16 cellular contexts compared by ENCODE assay signal in genomic region chrX:77917294-77917933, GRCh38. TPM values are rescaled to one million over a fixed set of nuclear protein-coding genes. Genes with fewer than 3 reads are reported as not detected.
DNase-seq lines count a peak whose midpoint lies in the region; ATAC-seq and TF ChIP-seq lines count a peak whose summit lies in the region.
"Had no signal": no experiment of that assay in that cellular context is flagged by ENCODE, and none has a peak within 500 bp of the region (broad histone marks: within the 10 kb centered on the region; RNA-seq: fewer than 3 reads in every experiment).

No MANE protein-coding gene starts in this region.

- TF ChIP-seq CTCF in Panc1 (IDR thresholded peaks at IDR 0.05) (no peak), vagina (IDR thresholded peaks at IDR 0.05) (no peak)

- H3K4me1 ChIP-seq in Panc1 (ENCODE audit: control insufficient read depth, insufficient read depth, low read length) = peaks cover 15% of the 10 kb centered on the region
- H3K4me1 ChIP-seq in naive thymus-derived CD4-positive, alpha-beta T cell (ENCODE audit: control insufficient read depth in 2 of 2, insufficient read depth in 2 of 2, low read length in 2 of 2) = peaks cover 0 to 5% of the 10 kb centered on the region in 2 donors
- peaks cover 7% of the 10 kb centered on the region for H3K4me1 ChIP-seq in vagina

- no peak for DNase-seq in T-helper 1 cell
- no peak for DNase-seq in Panc1 (ENCODE audit: low read depth, low spot score)
- DNase-seq in naive thymus-derived CD4-positive, alpha-beta T cell = no peak
- DNase-seq in SIG-M5 (lab: John Stamatoyannopoulos, UW) = no peak
- no peak for DNase-seq in stimulated activated naive CD4-positive, alpha-beta T cell treated with Interleukin-2 at 50 U/mL for 16 hours (lab: John Stamatoyannopoulos, UW)
- no peak for DNase-seq in vagina (ENCODE audit: extremely low spot score in 2 of 2)
- DNase-seq: GF-D8, NCI-H82 had no signal

- ATAC-seq in GM21786 (IDR thresholded peaks at IDR 0.05; ENCODE audit: unreplicated experiment) (peak; percentile 57), Panc1 (peak; percentile 46; the same call in 1 of the 2 replicates)
- ATAC-seq in naive thymus-derived CD4-positive, alpha-beta T cell = no peak

- H3K27ac Mint-ChIP-seq in T-helper 1 cell treated with Interleukin-12 subunit alpha and Interleukin-12 subunit beta and Interleukin-4 antibody, amounts not matched to agents 30 μg/mL and 1 μg/mL, for 36 hours = peak overlapping the region; percentile 90
- peak overlapping the region; percentile 14 to 79 (median 71) for H3K27ac Mint-ChIP-seq in naive thymus-derived CD4-positive, alpha-beta T cell

- no peak for TF ChIP-seq POLR2A in vagina (IDR thresholded peaks at IDR 0.05)

- H3K9me3 Mint-ChIP-seq in T-helper 1 cell treated with Interleukin-12 subunit alpha and Interleukin-12 subunit beta and Interleukin-4 antibody, amounts not matched to agents 30 μg/mL and 1 μg/mL, for 36 hours = peaks cover 3% of the 10 kb centered on the region
- H3K9me3 Mint-ChIP-seq in naive thymus-derived CD4-positive, alpha-beta T cell = peaks cover 0 to 2% (median 0%) of the 10 kb centered on the region in 11 donors

- peaks cover 18% of the 10 kb centered on the region for H3K4me1 Mint-ChIP-seq in T-helper 1 cell treated with Interleukin-12 subunit alpha and Interleukin-12 subunit beta and Interleukin-4 antibody, amounts not matched to agents 30 μg/mL and 1 μg/mL, for 36 hours (ENCODE audit: low read depth)
- peaks cover 12 to 43% (median 31%) of the 10 kb centered on the region in 7 donors for H3K4me1 Mint-ChIP-seq in naive thymus-derived CD4-positive, alpha-beta T cell

- no peaks in the 10 kb centered on the region for H3K27me3 ChIP-seq in Panc1 (ENCODE audit: control insufficient read depth, insufficient read depth, low read length)
- no peaks in the 10 kb centered on the region for H3K27me3 ChIP-seq in naive thymus-derived CD4-positive, alpha-beta T cell (ENCODE audit: control insufficient read depth in 2 of 2, insufficient read depth in 2 of 2, low read length in 2 of 2)
- H3K27me3 ChIP-seq in vagina = no peaks in the 10 kb centered on the region
- H3K27me3 ChIP-seq: ascending aorta had no signal

- CTCF ChIA-PET in Panc1 (lab: Charles Lee) = interaction anchor here (0.7 kb wide), 1 partner anchor 74 kb away, joined by 3 read pairs; no protein-coding TSS in a partner anchor
- CTCF ChIA-PET in naive thymus-derived CD4-positive, alpha-beta T cell (lab: Charles Lee) = no interaction called here

- H3K4me3 Mint-ChIP-seq in T-helper 1 cell treated with Interleukin-12 subunit alpha and Interleukin-12 subunit beta and Interleukin-4 antibody, amounts not matched to agents 30 μg/mL and 1 μg/mL, for 36 hours = peak overlapping the region; percentile 80
- peak overlapping the region in 9 of 10 donors; percentile 25 to 81 (median 63) for H3K4me3 Mint-ChIP-seq in naive thymus-derived CD4-positive, alpha-beta T cell

- H3K27ac ChIP-seq in Panc1 (ENCODE audit: low read length) (peak overlapping the region; percentile 66), vagina (no peak overlapping the region)
- H3K27ac ChIP-seq in naive thymus-derived CD4-positive, alpha-beta T cell (ENCODE audit: low read depth, low read length) = peak overlapping the region; percentile 54
- H3K27ac ChIP-seq: ascending aorta, VCaP had no signal

- intact Hi-C loops in Panc1 (cut with micrococcal nuclease; ENCODE audit: unreplicated experiment) (no loop called here), vagina (cut with DNase I) (no loop called here)
- intact Hi-C loops in naive thymus-derived CD4-positive, alpha-beta T cell (cut with micrococcal nuclease) = loop anchor here (10.0 kb wide), 3 partner anchors 597 to 1743 kb away; partner anchors contain the start of gene PBDC1 (in 1 of the 2)

- H3K4me3 ChIP-seq in Panc1 (ENCODE audit: low read depth in 2 of 2, low read length in 2 of 2) (peak overlapping the region in 1 of 2 experiments; percentile 16; a peak in 2 of 4 replicates), vagina (no peak overlapping the region)
- peak overlapping the region; percentile 17 for H3K4me3 ChIP-seq in naive thymus-derived CD4-positive, alpha-beta T cell (ENCODE audit: low read length)
- H3K4me3 ChIP-seq: ascending aorta had no signal

- H3K36me3 Mint-ChIP-seq in T-helper 1 cell treated with Interleukin-12 subunit alpha and Interleukin-12 subunit beta and Interleukin-4 antibody, amounts not matched to agents 30 μg/mL and 1 μg/mL, for 36 hours (ENCODE audit: low read depth) = peaks cover 5% of the 10 kb centered on the region
- H3K36me3 Mint-ChIP-seq in naive thymus-derived CD4-positive, alpha-beta T cell = peaks cover 0 to 3% (median 0%) of the 10 kb centered on the region in 5 donors

- POLR2A ChIA-PET in Panc1 (lab: Charles Lee) = no interaction called here
- POLR2A ChIA-PET in naive thymus-derived CD4-positive, alpha-beta T cell (lab: Charles Lee) = interaction anchor here (0.7 kb wide), 1 partner anchor 1223 kb away, joined by 4 read pairs; no protein-coding TSS in a partner anchor

- H3K27me3 Mint-ChIP-seq in T-helper 1 cell treated with Interleukin-12 subunit alpha and Interleukin-12 subunit beta and Interleukin-4 antibody, amounts not matched to agents 30 μg/mL and 1 μg/mL, for 36 hours (ENCODE audit: low read depth) = no peaks in the 10 kb centered on the region
- no peaks in the 10 kb centered on the region for H3K27me3 Mint-ChIP-seq in naive thymus-derived CD4-positive, alpha-beta T cell

- H3K36me3 ChIP-seq in Panc1 (ENCODE audit: control insufficient read depth, insufficient read depth, low read length) (no peaks in the 10 kb centered on the region), vagina (no peaks in the 10 kb centered on the region)
- no peaks in the 10 kb centered on the region for H3K36me3 ChIP-seq in naive thymus-derived CD4-positive, alpha-beta T cell (ENCODE audit: control insufficient read depth in 2 of 3, insufficient read depth in 3 of 3, low read length in 3 of 3)
- H3K36me3 ChIP-seq: ascending aorta had no signal

- in situ Hi-C loops in Panc1 (cut with HindIII; ENCODE audit: low pct_unique_long_range_greater_than_20kb, low sequenced_read_pairs) = no loop called here

- BruUV-seq in Panc1 (replicated peaks; lab: Mats Ljungman, UMichigan) = no TSS peak

- no peaks in the 10 kb centered on the region for H3K9me3 ChIP-seq in Panc1 (ENCODE audit: control insufficient read depth, insufficient read depth, low read depth, low read length)
- H3K9me3 ChIP-seq in naive thymus-derived CD4-positive, alpha-beta T cell (ENCODE audit: control insufficient read depth in 2 of 3, low read length in 3 of 3) = no peaks in the 10 kb centered on the region
- no peaks in the 10 kb centered on the region for H3K9me3 ChIP-seq in vagina
- H3K9me3 ChIP-seq: ascending aorta had no signal

RNA-seq across cellular contexts. Expression of gene ATP7A, which starts 6.9 kb away (rescaled TPM):
- 13.5 TPM for total RNA-seq in Panc1 (2021; ENCODE audit: unreplicated experiment)
- polyA plus RNA-seq in Panc1 (2012; ENCODE audit: insufficient read length) = 5.5 TPM
- 10 to 100 TPM; 10.9 to 17.4 (median 17.0) TPM for total RNA-seq in naive thymus-derived CD4-positive, alpha-beta T cell
- 1 to 10 TPM; 5.4 to 8.0 TPM for polyA plus RNA-seq in naive thymus-derived CD4-positive, alpha-beta T cell
- total RNA-seq in vagina = 8.1 TPM

RNA-seq across cellular contexts. Expression of gene COX7B, which starts 18.1 kb away (rescaled TPM):
- 352 TPM for total RNA-seq in Panc1 (2021; ENCODE audit: unreplicated experiment)
- polyA plus RNA-seq in Panc1 (2012; ENCODE audit: insufficient read length) = 260 TPM
- total RNA-seq in naive thymus-derived CD4-positive, alpha-beta T cell = 100 to 1,000 TPM in 4 of 5 experiments, 10 to 100 TPM in 1; 98.9 to 261 (median 103) TPM
- 100 to 1,000 TPM; 324 to 402 TPM for polyA plus RNA-seq in naive thymus-derived CD4-positive, alpha-beta T cell
- 483 TPM for total RNA-seq in vagina

RNA-seq across cellular contexts. Expression of gene MAGT1, which starts 22.2 kb away (rescaled TPM):
- total RNA-seq in Panc1 (2021; ENCODE audit: unreplicated experiment) (60.0 TPM), vagina (39.3 TPM)
- 34.3 TPM for polyA plus RNA-seq in Panc1 (2012; ENCODE audit: insufficient read length)
- total RNA-seq in naive thymus-derived CD4-positive, alpha-beta T cell = 10 to 100 TPM; 32.5 to 63.8 (median 36.8) TPM
- polyA plus RNA-seq in naive thymus-derived CD4-positive, alpha-beta T cell = 10 to 100 TPM; 35.1 to 36.5 TPM

RNA-seq across cellular contexts. Expression of gene PGAM4, which starts 52.0 kb away (rescaled TPM):
- total RNA-seq in Panc1 (2021; ENCODE audit: unreplicated experiment) (not detected), vagina (not detected)
- polyA plus RNA-seq in Panc1 (2012; ENCODE audit: insufficient read length) = 1.3 TPM
- total RNA-seq in naive thymus-derived CD4-positive, alpha-beta T cell = under 1 TPM in 1 of 5 experiments, not detected in 4; 0.85 TPM
- polyA plus RNA-seq in naive thymus-derived CD4-positive, alpha-beta T cell = not detected
- total RNA-seq: A172, ascending aorta, H4, lower leg skin, skeletal muscle tissue had no signal

Comparison
In these comparisons a context has a peak if more than half of its experiments do, and no peak if none do; other contexts are left out.
1. intact Hi-C loops: an anchor here in naive thymus-derived CD4-positive, alpha-beta T cell (10.0 kb wide); none called in Panc1 and vagina.